Comparison of ENCODE assay signal across 14 cellular contexts in the genomic region with DNA sequence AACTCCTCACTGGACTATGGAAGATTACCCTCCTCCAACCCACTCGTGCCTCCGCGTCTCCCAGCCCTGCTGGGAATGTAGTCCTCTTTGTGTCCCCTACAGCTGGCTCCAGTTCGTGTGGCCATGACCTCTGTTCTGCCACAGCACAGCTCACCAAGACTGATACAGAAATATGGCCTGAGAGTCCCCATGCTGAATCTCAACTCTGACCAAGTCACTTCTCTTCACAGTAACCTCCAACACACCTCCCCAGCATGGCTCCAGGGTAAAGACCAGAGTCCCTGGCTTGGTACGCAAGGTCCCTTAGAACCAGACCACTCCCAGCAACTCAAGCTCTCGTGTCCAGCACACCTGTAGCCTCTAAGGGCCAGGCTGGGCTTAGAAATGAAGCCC. TPM values are rescaled to one million over a fixed set of nuclear protein-coding genes. Genes with fewer than 3 reads are reported as not detected.
DNase-seq lines count a peak whose midpoint lies in the region; ATAC-seq and TF ChIP-seq lines count a peak whose summit lies in the region.
"Had no signal": no experiment of that assay in that cellular context is flagged by ENCODE, and none has a peak within 500 bp of the region (broad histone marks: within the 10 kb centered on the region; RNA-seq: fewer than 3 reads in every experiment).

No MANE protein-coding gene starts in this region.

- H3K4me3 Mint-ChIP-seq in CD8-positive, alpha-beta T cell: no peak overlapping the region
- H3K4me3 Mint-ChIP-seq in activated naive CD8-positive, alpha-beta T cell treated with anti-CD3 and anti-CD28 coated beads, Interleukin-2, amount 50 U/mL, for 24 hours: no peak overlapping the region

- no peak overlapping the region for H3K4me3 ChIP-seq in CD8-positive, alpha-beta T cell (ENCODE audit: low read depth, low read length)
- H3K4me3 ChIP-seq in right cardiac atrium (ENCODE audit: low read length) (no peak overlapping the region), skeletal muscle tissue (ENCODE audit: low read length in 3 of 3) (no peak overlapping the region)

- H3K27me3 Mint-ChIP-seq in CD8-positive, alpha-beta T cell (ENCODE audit: low read depth): peaks cover 18% of the 10 kb centered on the region
- peaks cover 18% of the 10 kb centered on the region for H3K27me3 Mint-ChIP-seq in activated naive CD8-positive, alpha-beta T cell treated with anti-CD3 and anti-CD28 coated beads, Interleukin-2, amount 50 U/mL, for 24 hours

- peak overlapping the region; percentile 46 to 83 (median 68) for H3K9ac ChIP-seq in skeletal muscle tissue (ENCODE audit: low read depth in 1 of 3, low read length in 3 of 3)

- no peak for ATAC-seq in CD8-positive, alpha-beta T cell
- no peak for ATAC-seq in activated naive CD8-positive, alpha-beta T cell treated with anti-CD3 and anti-CD28 coated beads, Interleukin-2, amount 50 U/mL, for 24 hours
- ATAC-seq in right cardiac atrium: no peak

- H3K27ac ChIP-seq in CD8-positive, alpha-beta T cell (ENCODE audit: low read depth, low read length): no peak overlapping the region
- H3K27ac ChIP-seq in right cardiac atrium (ENCODE audit: low read length) (peak overlapping the region; percentile 94), skeletal muscle tissue (ENCODE audit: low read depth, low read length) (peak overlapping the region; percentile 97)
- H3K27ac ChIP-seq: HL-60 had no signal

- H3K9me3 Mint-ChIP-seq in CD8-positive, alpha-beta T cell: no peaks in the 10 kb centered on the region
- H3K9me3 Mint-ChIP-seq in activated naive CD8-positive, alpha-beta T cell treated with anti-CD3 and anti-CD28 coated beads, Interleukin-2, amount 50 U/mL, for 24 hours: no peaks in the 10 kb centered on the region

- peaks cover 34% of the 10 kb centered on the region for H3K36me3 ChIP-seq in CD8-positive, alpha-beta T cell (ENCODE audit: insufficient read depth, low read length)
- peaks cover 27 to 41% (median 36%) of the 10 kb centered on the region in 3 donors for H3K36me3 ChIP-seq in skeletal muscle tissue (ENCODE audit: control insufficient read depth in 3 of 3, insufficient read depth in 3 of 3, low read length in 3 of 3)

- no peaks in the 10 kb centered on the region for H3K27me3 ChIP-seq in CD8-positive, alpha-beta T cell (ENCODE audit: insufficient read depth, low read length)
- H3K27me3 ChIP-seq in right cardiac atrium (ENCODE audit: control insufficient read depth, insufficient read depth): no peaks in the 10 kb centered on the region
- peaks cover 0 to 6% (median 0%) of the 10 kb centered on the region in 3 donors for H3K27me3 ChIP-seq in skeletal muscle tissue (ENCODE audit: control insufficient read depth in 3 of 3, insufficient read depth in 3 of 3, low read length in 3 of 3)

- no peaks in the 10 kb centered on the region for H3K9me3 ChIP-seq in CD8-positive, alpha-beta T cell (ENCODE audit: low read length)
- H3K9me3 ChIP-seq in right cardiac atrium (ENCODE audit: control insufficient read depth, low read length): no peaks in the 10 kb centered on the region
- H3K9me3 ChIP-seq in skeletal muscle tissue (ENCODE audit: control insufficient read depth in 3 of 3, low read length in 3 of 3): no peaks in the 10 kb centered on the region

- H3K4me1 ChIP-seq in CD8-positive, alpha-beta T cell (ENCODE audit: insufficient read depth, low read length): no peaks in the 10 kb centered on the region
- H3K4me1 ChIP-seq in right cardiac atrium (ENCODE audit: control insufficient read depth, insufficient read depth, low read length): peaks cover 25% of the 10 kb centered on the region
- H3K4me1 ChIP-seq in skeletal muscle tissue (ENCODE audit: control insufficient read depth in 3 of 3, insufficient read depth in 3 of 3, low read length in 3 of 3): peaks cover 63 to 80% (median 75%) of the 10 kb centered on the region in 3 donors

- H3K36me3 Mint-ChIP-seq in CD8-positive, alpha-beta T cell: peaks cover 51% of the 10 kb centered on the region
- H3K36me3 Mint-ChIP-seq in activated naive CD8-positive, alpha-beta T cell treated with anti-CD3 and anti-CD28 coated beads, Interleukin-2, amount 50 U/mL, for 24 hours (ENCODE audit: low read depth): peaks cover 7% of the 10 kb centered on the region

- peak overlapping the region; percentile 23 for H3K27ac Mint-ChIP-seq in CD8-positive, alpha-beta T cell
- peak overlapping the region; percentile 62 for H3K27ac Mint-ChIP-seq in activated naive CD8-positive, alpha-beta T cell treated with anti-CD3 and anti-CD28 coated beads, Interleukin-2, amount 50 U/mL, for 24 hours

- DNase-seq in CD8-positive, alpha-beta T cell: peak in 1 of 7 experiments; percentile 1
- DNase-seq in activated naive CD8-positive, alpha-beta T cell treated with anti-CD3 and anti-CD28 coated beads, Interleukin-2, amount 50 U/mL, for 24 hours: no peak
- DNase-seq in right cardiac atrium: peak; percentile 8 to 45 (median 43)
- no peak for DNase-seq in NCI-H510A (lab: John Stamatoyannopoulos, UW)
- DNase-seq in NCI-H748 (lab: John Stamatoyannopoulos, UW; ENCODE audit: unreplicated experiment): no peak
- DNase-seq in HUDEP-2 (lab: John Stamatoyannopoulos, UW; ENCODE audit: unreplicated experiment in 76 of 76): no peak
- no peak for DNase-seq in HPDE6-E6E7 (ENCODE audit: extremely low spot score)
- DNase-seq: activated CD4-positive, alpha-beta T cell treated with anti-CD3 and anti-CD28 coated beads, Interleukin-2, amount 50 U/mL, for 48 hours; amniotic stem cell; NCI-H1048; NCI-H526; stimulated activated CD4-positive, alpha-beta T cell treated with anti-CD3 and anti-CD28 coated beads, Interleukin-2, amount 100 ng/mL, for 48 hours had no signal

- POLR2A ChIA-PET in CD8-positive, alpha-beta T cell (lab: Charles Lee): no interaction called here

- intact Hi-C loops in CD8-positive, alpha-beta T cell (cut with DNase I, micrococcal nuclease): no loop called here
- intact Hi-C loops in right cardiac atrium (cut with DNase I): no loop called here

- WGBS in right cardiac atrium: 69% methylated on average over 6 of the region's 6 CpGs

- CTCF ChIA-PET in CD8-positive, alpha-beta T cell (lab: Charles Lee): no interaction called here

- H3K4me1 Mint-ChIP-seq in CD8-positive, alpha-beta T cell (ENCODE audit: low read depth): peaks cover 10% of the 10 kb centered on the region
- peaks cover 12% of the 10 kb centered on the region for H3K4me1 Mint-ChIP-seq in activated naive CD8-positive, alpha-beta T cell treated with anti-CD3 and anti-CD28 coated beads, Interleukin-2, amount 50 U/mL, for 24 hours

- no peak for TF ChIP-seq CTCF in CD8-positive, alpha-beta T cell (IDR thresholded peaks at IDR 0.05)

RNA-seq across cellular contexts. Expression of gene COL7A1, which starts 2.3 kb away (rescaled TPM):
- 1 to 10 TPM; 1.2 to 1.6 TPM for total RNA-seq in CD8-positive, alpha-beta T cell
- total RNA-seq in right cardiac atrium: 10 to 100 TPM in 2 of 4 donors, 1 to 10 TPM in 2; 4.8 to 20.4 (median 10.6) TPM
- polyA plus RNA-seq in right cardiac atrium: 8.7 TPM
- total RNA-seq in skeletal muscle tissue: 2.1 TPM

RNA-seq across cellular contexts. Expression of gene UQCRC1, which starts 12.0 kb away (rescaled TPM):
- 10 to 100 TPM; 84.2 to 92.5 TPM for total RNA-seq in CD8-positive, alpha-beta T cell
- 100 to 1,000 TPM; 622 to 677 (median 648) TPM for total RNA-seq in right cardiac atrium
- 865 TPM for polyA plus RNA-seq in right cardiac atrium
- 182 TPM for total RNA-seq in skeletal muscle tissue

RNA-seq across cellular contexts. Expression of gene TMEM89, which starts 24.2 kb away (rescaled TPM):
- not detected for total RNA-seq in CD8-positive, alpha-beta T cell
- not detected for total RNA-seq in right cardiac atrium
- not detected for polyA plus RNA-seq in right cardiac atrium
- total RNA-seq in skeletal muscle tissue: not detected

RNA-seq across cellular contexts. Expression of gene UCN2, which starts 33.8 kb away (rescaled TPM):
- total RNA-seq in CD8-positive, alpha-beta T cell: not detected
- not detected for total RNA-seq in right cardiac atrium
- 0.16 TPM for polyA plus RNA-seq in right cardiac atrium
- not detected for total RNA-seq in skeletal muscle tissue

RNA-seq across cellular contexts. Expression of gene SLC26A6, which starts 37.9 kb away (rescaled TPM):
- total RNA-seq in CD8-positive, alpha-beta T cell: 10 to 100 TPM; 10.9 to 13.5 TPM
- 10 to 100 TPM in 3 of 4 donors, 1 to 10 TPM in 1; 8.6 to 15.4 (median 14.5) TPM for total RNA-seq in right cardiac atrium
- polyA plus RNA-seq in right cardiac atrium: 12.0 TPM
- total RNA-seq in skeletal muscle tissue: 9.4 TPM

Comparison
In these comparisons a context has a peak if more than half of its experiments do, and no peak if none do; other contexts are left out.
1. DNase-seq: peak in right cardiac atrium (3 of 3); none in activated naive CD8-positive, alpha-beta T cell treated with anti-CD3 and anti-CD28 coated beads, Interleukin-2, amount 50 U/mL, for 24 hours (single experiment), NCI-H510A (single experiment), NCI-H748 (single experiment), HUDEP-2 (0 of 76) and HPDE6-E6E7 (single experiment).